8 cellular contexts compared by ENCODE assay signal in the genomic region with DNA sequence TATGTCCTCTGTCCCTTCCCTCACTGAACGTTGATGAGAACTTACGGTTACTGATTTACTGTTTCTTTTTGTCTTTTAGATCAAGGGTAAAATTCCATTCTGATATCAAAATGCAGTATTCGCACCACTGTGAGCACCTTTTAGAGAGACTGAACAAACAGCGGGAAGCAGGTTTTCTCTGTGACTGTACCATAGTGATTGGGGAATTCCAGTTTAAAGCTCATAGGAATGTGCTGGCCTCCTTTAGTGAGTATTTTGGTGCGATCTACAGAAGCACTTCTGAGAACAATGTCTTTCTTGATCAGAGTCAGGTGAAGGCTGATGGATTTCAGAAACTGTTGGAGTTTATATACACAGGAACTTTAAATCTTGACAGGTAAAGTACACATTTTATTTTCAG. TPM values are rescaled to one million over a fixed set of nuclear protein-coding genes. Genes with fewer than 3 reads are reported as not detected.
DNase-seq lines count a peak whose midpoint lies in the region; ATAC-seq and TF ChIP-seq lines count a peak whose summit lies in the region.

No MANE protein-coding gene starts in this region.

- H3K27ac Mint-ChIP-seq in T-helper 2 cell treated with Interferon-gamma antibody and Interleukin-4, amounts not matched to agents 5 μg/mL and 100 μg/mL, for 36 hours = peak overlapping the region; percentile 100
- peak overlapping the region; percentile 99 for H3K27ac Mint-ChIP-seq in activated CD8-positive, alpha-beta T cell treated with anti-CD3 and anti-CD28 coated beads for 36 hours

- H3K4me1 Mint-ChIP-seq in T-helper 2 cell treated with Interferon-gamma antibody and Interleukin-4, amounts not matched to agents 5 μg/mL and 100 μg/mL, for 36 hours (ENCODE audit: low read depth) = peaks cover 43% of the 10 kb centered on the region
- H3K4me1 Mint-ChIP-seq in activated CD8-positive, alpha-beta T cell treated with anti-CD3 and anti-CD28 coated beads for 36 hours (ENCODE audit: low read depth) = peaks cover 38% of the 10 kb centered on the region

- WGBS in stomach, 5 donors = 25 to 42% (median 29%) methylated on average over 5 of the region's 5 CpGs

- H3K9me3 ChIP-seq in iPS-18c (ENCODE audit: control insufficient read depth, insufficient read depth, low read length) = no peaks in the 10 kb centered on the region
- H3K9me3 ChIP-seq in stomach = no peaks in the 10 kb centered on the region

- no peaks in the 10 kb centered on the region for H3K27me3 Mint-ChIP-seq in T-helper 2 cell treated with Interferon-gamma antibody and Interleukin-4, amounts not matched to agents 5 μg/mL and 100 μg/mL, for 36 hours (ENCODE audit: low read depth)
- H3K27me3 Mint-ChIP-seq in activated CD8-positive, alpha-beta T cell treated with anti-CD3 and anti-CD28 coated beads for 36 hours = no peaks in the 10 kb centered on the region

- TF ChIP-seq CTCF in activated CD8-positive, alpha-beta T cell treated with anti-CD3 and anti-CD28 coated beads for 36 hours (IDR thresholded peaks at IDR 0.05) = no peak
- no peak for TF ChIP-seq CTCF in stomach (IDR thresholded peaks at IDR 0.05)
- TF ChIP-seq CTCF in RWPE1 (conservative IDR thresholded peaks at IDR 0.05; ENCODE audit: low read depth) = no peak

- H3K9me3 Mint-ChIP-seq in T-helper 2 cell treated with Interferon-gamma antibody and Interleukin-4, amounts not matched to agents 5 μg/mL and 100 μg/mL, for 36 hours = no peaks in the 10 kb centered on the region
- H3K9me3 Mint-ChIP-seq in activated CD8-positive, alpha-beta T cell treated with anti-CD3 and anti-CD28 coated beads for 36 hours = no peaks in the 10 kb centered on the region

- H3K27me3 ChIP-seq in stomach = no peaks in the 10 kb centered on the region

- peaks cover 23 to 52% (median 38%) of the 10 kb centered on the region in 4 donors for H3K4me1 ChIP-seq in stomach

- intact Hi-C loops in activated CD8-positive, alpha-beta T cell treated with anti-CD3 and anti-CD28 coated beads for 36 hours (cut with micrococcal nuclease) = no loop called here
- intact Hi-C loops in stomach (cut with DNase I; ENCODE audit: low total_unique reads) = no loop called here

- no peak for TF ChIP-seq POLR2A in stomach (IDR thresholded peaks at IDR 0.05)

- H3K36me3 ChIP-seq in stomach = peaks cover under 1 to 46% (median 42%) of the 10 kb centered on the region in 4 donors

- H3K4me3 Mint-ChIP-seq in T-helper 2 cell treated with Interferon-gamma antibody and Interleukin-4, amounts not matched to agents 5 μg/mL and 100 μg/mL, for 36 hours = peak overlapping the region; percentile 96
- H3K4me3 Mint-ChIP-seq in activated CD8-positive, alpha-beta T cell treated with anti-CD3 and anti-CD28 coated beads for 36 hours = peak overlapping the region; percentile 94

- H3K36me3 Mint-ChIP-seq in T-helper 2 cell treated with Interferon-gamma antibody and Interleukin-4, amounts not matched to agents 5 μg/mL and 100 μg/mL, for 36 hours (ENCODE audit: low read depth) = peaks cover 42% of the 10 kb centered on the region
- H3K36me3 Mint-ChIP-seq in activated CD8-positive, alpha-beta T cell treated with anti-CD3 and anti-CD28 coated beads for 36 hours (ENCODE audit: low read depth) = peaks cover 43% of the 10 kb centered on the region

- no peak for TF ChIP-seq EP300 in stomach (IDR thresholded peaks at IDR 0.05)

- no peak for DNase-seq in T-helper 2 cell treated with Interferon-gamma antibody and Interleukin-4, amounts not matched to agents 5 μg/mL and 100 μg/mL, for 36 hours (ENCODE audit: low spot score)
- DNase-seq in T-helper 2 cell (no peak), stomach (no peak), RWPE1 (ENCODE audit: low spot score) (no peak), NCI-H526 (lab: John Stamatoyannopoulos, UW) (no peak), NCI-H2029 (lab: John Stamatoyannopoulos, UW) (no peak)
- no peak for DNase-seq in activated CD8-positive, alpha-beta T cell treated with anti-CD3 and anti-CD28 coated beads for 36 hours

- H3K4me3 ChIP-seq in iPS-18c (ENCODE audit: insufficient read depth, low read depth, low read length) (peak overlapping the region; percentile 85), stomach (peak overlapping the region; percentile 67 to 94 (median 77))

- ATAC-seq in activated CD8-positive, alpha-beta T cell treated with anti-CD3 and anti-CD28 coated beads for 36 hours = no peak

- POLR2A ChIA-PET in activated CD8-positive, alpha-beta T cell treated with anti-CD3 and anti-CD28 coated beads for 36 hours (lab: Charles Lee) = interaction anchor here (1.0 to 3.3 kb wide), 4 partner anchors 8 to 193 kb away, joined by 4 to 34 read pairs (median 10); a partner anchor contains a TSS
- POLR2A ChIA-PET in RWPE1 (lab: Yijun Ruan, JAX; ENCODE audit: low non-redundant PET) = no interaction called here

- peak overlapping the region in 4 of 5 donors; percentile 99 to 100 (median 99) for H3K27ac ChIP-seq in stomach
- H3K27ac ChIP-seq in RWPE1 = no peak overlapping the region

- CTCF ChIA-PET in activated CD8-positive, alpha-beta T cell treated with anti-CD3 and anti-CD28 coated beads for 36 hours (lab: Charles Lee) = interaction anchor here (1.0 to 3.3 kb wide), 3 partner anchors 11 to 37 kb away, joined by 3 to 17 read pairs (median 7); a partner anchor contains a TSS
- CTCF ChIA-PET in RWPE1 (lab: Yijun Ruan, JAX) = interaction anchor here (0.7 kb wide), 1 partner anchor 382 kb away, joined by 3 read pairs; no protein-coding TSS in a partner anchor

RNA-seq across cellular contexts. Expression of a gene that starts 1.0 kb away (rescaled TPM):
- 10 to 100 TPM; 13.8 to 14.1 TPM for total RNA-seq in activated CD8-positive, alpha-beta T cell treated with anti-CD3 and anti-CD28 coated beads for 36 hours
- total RNA-seq in stomach = 100 to 1,000 TPM in 1 of 5 donors, 10 to 100 TPM in 4; 11.3 to 136 (median 24.5) TPM
- polyA plus RNA-seq in stomach = 10 to 100 TPM in 1 of 3 donors, 1 to 10 TPM in 2; 6.8 to 14.8 (median 7.2) TPM

RNA-seq across cellular contexts. Expression of a gene that starts 4.8 kb away (rescaled TPM):
- under 1 TPM; 0.14 to 0.54 TPM for total RNA-seq in activated CD8-positive, alpha-beta T cell treated with anti-CD3 and anti-CD28 coated beads for 36 hours
- total RNA-seq in stomach = 1 to 10 TPM in 2 of 5 donors, under 1 TPM in 1, not detected in 2; 0.45 to 2.2 (median 1.4) TPM
- polyA plus RNA-seq in stomach = 1 to 10 TPM in 2 of 3 donors, under 1 TPM in 1; 0.76 to 1.6 (median 1.1) TPM

RNA-seq across cellular contexts. Expression of a gene that starts 9.3 kb away (rescaled TPM):
- 10 to 100 TPM; 21.7 to 29.0 TPM for total RNA-seq in activated CD8-positive, alpha-beta T cell treated with anti-CD3 and anti-CD28 coated beads for 36 hours
- total RNA-seq in stomach = 100 to 1,000 TPM; 107 to 717 (median 249) TPM
- not detected for polyA plus RNA-seq in stomach

RNA-seq across cellular contexts. Expression of a gene that starts 38.5 kb away (rescaled TPM):
- total RNA-seq in activated CD8-positive, alpha-beta T cell treated with anti-CD3 and anti-CD28 coated beads for 36 hours = under 1 TPM in 1 of 2 experiments, not detected in 1; 0.18 TPM
- 1 to 10 TPM in 1 of 5 donors, not detected in 4; 4.6 TPM for total RNA-seq in stomach
- polyA plus RNA-seq in stomach = not detected

RNA-seq across cellular contexts. Expression of a gene that starts 38.5 kb away (rescaled TPM):
- 1 to 10 TPM; 6.6 to 6.8 TPM for total RNA-seq in activated CD8-positive, alpha-beta T cell treated with anti-CD3 and anti-CD28 coated beads for 36 hours
- total RNA-seq in stomach = 1 to 10 TPM in 1 of 5 donors, under 1 TPM in 1, not detected in 3; 0.43 to 4.2 TPM
- 1 to 10 TPM in 2 of 3 donors, under 1 TPM in 1; 0.88 to 2.1 (median 1.7) TPM for polyA plus RNA-seq in stomach
